In the genomic region with DNA sequence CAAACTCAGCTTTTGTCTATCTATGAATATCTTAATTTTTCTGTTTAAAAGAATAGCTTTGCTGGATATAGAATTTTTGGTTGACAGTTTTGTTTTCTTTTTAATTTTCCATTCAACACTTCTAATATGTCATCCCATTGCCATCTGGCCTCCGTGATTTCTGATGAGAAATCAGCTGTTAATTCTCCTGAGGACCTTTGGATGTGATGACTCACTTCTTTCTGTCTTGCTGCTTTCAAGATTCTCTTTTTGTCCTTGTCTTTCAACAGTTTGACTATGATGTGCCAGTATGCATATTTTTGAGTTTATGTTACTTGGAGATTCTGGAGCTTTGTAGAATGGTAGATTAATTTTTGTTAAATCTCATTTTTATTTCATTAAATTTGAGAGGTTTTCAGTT, we compare ENCODE assay signal across 16 cellular contexts. TPM values are rescaled to one million over a fixed set of nuclear protein-coding genes. Genes with fewer than 3 reads are reported as not detected.
DNase-seq lines count a peak whose midpoint lies in the region; ATAC-seq, FAIRE-seq and TF ChIP-seq lines count a peak whose summit lies in the region.
"Had no signal": no experiment of that assay in that cellular context is flagged by ENCODE, and none has a peak within 500 bp of the region (broad histone marks: within the 10 kb centered on the region; RNA-seq: fewer than 3 reads in every experiment).

No MANE protein-coding gene starts in this region.

- no peak overlapping the region for H2AFZ ChIP-seq in SK-N-SH (ENCODE audit: low read depth)

- no peak for TF ChIP-seq POLR2A in A549 (IDR thresholded peaks at IDR 0.05; ENCODE audit: low read length)

- H3K36me3 ChIP-seq in HEK293 (ENCODE audit: control insufficient read depth in 2 of 2, insufficient read depth in 1 of 2, low read length in 2 of 2) (no peaks in the 10 kb centered on the region), SK-N-SH (replicated peaks in 1 of 2; ENCODE audit: control insufficient read depth in 1 of 2, insufficient read depth in 2 of 2, low read length in 1 of 2) (peaks cover 0 to 7% of the 10 kb centered on the region in 2 experiments)
- H3K36me3 ChIP-seq: BE2C, HAP-1 had no signal

- 67% methylated on average over 1 of the region's 1 CpG for WGBS in A549 (ENCODE audit: missing lambda C conversion rate)
- 82% methylated on average over 1 of the region's 1 CpG for WGBS in SK-N-SH (ENCODE audit: low lambda C conversion rate)

- H3K79me2 ChIP-seq in SK-N-SH (ENCODE audit: insufficient read depth), result no peaks in the 10 kb centered on the region

- H3K27ac ChIP-seq in A549, result no peak overlapping the region
- H3K27ac ChIP-seq in HEK293 (ENCODE audit: extremely low read depth, low read depth, low read length), result no peak overlapping the region
- no peak overlapping the region for H3K27ac ChIP-seq in SK-N-SH (ENCODE audit: low read depth in 2 of 2, low read length in 1 of 2)
- H3K27ac ChIP-seq: C4-2B, HL-60 had no signal

- peak in 1 of 2 experiments; percentile 3 for DNase-seq in A549 (ENCODE audit: low read depth in 1 of 2, low spot score in 1 of 2)
- peak; percentile 9 for DNase-seq in choroid plexus epithelial cell (ENCODE audit: low read depth)
- DNase-seq in foreskin melanocyte, result peak; percentile 11
- DNase-seq in stimulated activated CD4-positive, alpha-beta T cell treated with anti-CD3 and anti-CD28 coated beads, Interleukin-15, amount 100 ng/mL, for 24 hours, result no peak
- no peak for DNase-seq in SK-N-SH
- DNase-seq: BE2C; CD4-positive, alpha-beta memory T cell; HFFc6 had no signal

- no peak for TF ChIP-seq EP300 in A549 (IDR thresholded peaks at IDR 0.05)
- TF ChIP-seq EP300 in SK-N-SH (IDR thresholded peaks at IDR 0.05; ENCODE audit: borderline replicate concordance in 1 of 2, low read depth in 1 of 2, low read length in 1 of 2), result no peak

- TF ChIP-seq CTCF in A549 (IDR thresholded peaks at IDR 0.05), result no peak
- no peak for TF ChIP-seq CTCF in HEK293 (tag by site-specific recombination; IDR thresholded peaks at IDR 0.05)
- no peak for TF ChIP-seq CTCF in choroid plexus epithelial cell (conservative IDR thresholded peaks at IDR 0.05; ENCODE audit: low read depth, low read length)
- no peak for TF ChIP-seq CTCF in SK-N-SH (IDR thresholded peaks at IDR 0.05)

- no peak overlapping the region for H3K4me2 ChIP-seq in A549
- no peak overlapping the region for H3K4me2 ChIP-seq in SK-N-SH

- no peak for FAIRE-seq in A549 (lab: Jason Lieb, UNC)
- FAIRE-seq: A204.1, GM18507, H1 had no signal

- CTCF ChIA-PET in A549 (lab: Yijun Ruan, JAX) (interaction anchor here (0.6 to 1.1 kb wide), 2 partner anchors 13 to 121 kb away, joined by 3 read pairs; no protein-coding TSS in a partner anchor), HEK293 (lab: Yijun Ruan, JAX) (interaction anchor here (0.6 kb wide), 1 partner anchor 144 kb away, joined by 6 read pairs; no protein-coding TSS in a partner anchor), SK-N-SH (lab: Yijun Ruan, JAX) (interaction anchor here (0.8 to 1.3 kb wide), 2 partner anchors 61 to 152 kb away, joined by 3 to 5 read pairs; no protein-coding TSS in a partner anchor)

- peaks cover 17% of the 10 kb centered on the region for H3K9me3 ChIP-seq in A549
- H3K9me3 ChIP-seq in HEK293 (ENCODE audit: control insufficient read depth, insufficient read depth, low read depth, low read length), result no peaks in the 10 kb centered on the region
- no peaks in the 10 kb centered on the region for H3K9me3 ChIP-seq in SK-N-SH
- H3K9me3 ChIP-seq: BE2C, HAP-1 had no signal

- H3K9me2 ChIP-seq in SK-N-SH, result no peaks in the 10 kb centered on the region

- no peaks in the 10 kb centered on the region for H4K20me1 ChIP-seq in SK-N-SH (ENCODE audit: insufficient read depth)

- no peaks in the 10 kb centered on the region for H3F3A ChIP-seq in SK-N-SH (replicated peaks; ENCODE audit: insufficient read depth)

- TF ChIP-seq RAD21 in A549 (conservative IDR thresholded peaks at IDR 0.05 in 1 of 2, IDR thresholded peaks at IDR 0.05 in 1 of 2) (no peak), SK-N-SH (IDR thresholded peaks at IDR 0.05; ENCODE audit: low read length) (no peak)

- no peak overlapping the region for H3K9ac ChIP-seq in SK-N-SH

- H3K27me3 ChIP-seq in SK-N-SH (ENCODE audit: insufficient read depth), result no peaks in the 10 kb centered on the region
- H3K27me3 ChIP-seq: BE2C had no signal

- H3K4me3 ChIP-seq in A549 (no peak overlapping the region), HEK293 (ENCODE audit: low read depth, low read length) (no peak overlapping the region), choroid plexus epithelial cell (ENCODE audit: low read depth, low read length) (no peak overlapping the region), SK-N-SH (ENCODE audit: low read depth in 2 of 2, low read length in 1 of 2) (no peak overlapping the region)
- H3K4me3 ChIP-seq: HAP-1 had no signal

- POLR2A ChIA-PET in A549 (lab: Yijun Ruan, JAX) (no interaction called here), HEK293 (lab: Yijun Ruan, JAX) (no interaction called here), SK-N-SH (lab: Yijun Ruan, JAX) (no interaction called here)

- H3K4me1 ChIP-seq in A549 (no peaks in the 10 kb centered on the region), HEK293 (ENCODE audit: control insufficient read depth, insufficient read depth, low read length) (no peaks in the 10 kb centered on the region), SK-N-SH (ENCODE audit: control insufficient read depth in 1 of 2, insufficient read depth in 2 of 2, low read depth in 1 of 2, low read length in 1 of 2) (no peaks in the 10 kb centered on the region)
- H3K4me1 ChIP-seq: BE2C, HAP-1 had no signal

- ATAC-seq in A549 (no peak), GM18519 (IDR thresholded peaks at IDR 0.05; ENCODE audit: low FRiP score, unreplicated experiment) (no peak)

TF ChIP-seq in A549, 52 proteins besides CTCF, POLR2A, EP300 and RAD21:
- TF ChIP-seq ZC3H11A (IDR thresholded peaks at IDR 0.05) (no peak), FOSL2 (IDR thresholded peaks at IDR 0.05) (no peak), FOSL2 (CRISPR knock-in tag; IDR thresholded peaks at IDR 0.05) (peak; percentile 56)

TF ChIP-seq in HEK293, 187 proteins besides CTCF, POLR2A, EP300 and RAD21:
- TF ChIP-seq SP3 (tag by site-specific recombination; IDR thresholded peaks at IDR 0.05), result no peak
- TF ChIP-seq ZNF658 (tag by site-specific recombination; IDR thresholded peaks at IDR 0.05), result no peak
- TF ChIP-seq SETDB1 (IDR thresholded peaks at IDR 0.05; ENCODE audit: insufficient read length, low read length), result peak; percentile 89
- TF ChIP-seq ZFP3 (tag by site-specific recombination; IDR thresholded peaks at IDR 0.05; ENCODE audit: low read depth), result no peak

TF ChIP-seq in SK-N-SH, 30 proteins besides CTCF, POLR2A, EP300 and RAD21 (continues in another document):
- TF ChIP-seq, protein P1, sequence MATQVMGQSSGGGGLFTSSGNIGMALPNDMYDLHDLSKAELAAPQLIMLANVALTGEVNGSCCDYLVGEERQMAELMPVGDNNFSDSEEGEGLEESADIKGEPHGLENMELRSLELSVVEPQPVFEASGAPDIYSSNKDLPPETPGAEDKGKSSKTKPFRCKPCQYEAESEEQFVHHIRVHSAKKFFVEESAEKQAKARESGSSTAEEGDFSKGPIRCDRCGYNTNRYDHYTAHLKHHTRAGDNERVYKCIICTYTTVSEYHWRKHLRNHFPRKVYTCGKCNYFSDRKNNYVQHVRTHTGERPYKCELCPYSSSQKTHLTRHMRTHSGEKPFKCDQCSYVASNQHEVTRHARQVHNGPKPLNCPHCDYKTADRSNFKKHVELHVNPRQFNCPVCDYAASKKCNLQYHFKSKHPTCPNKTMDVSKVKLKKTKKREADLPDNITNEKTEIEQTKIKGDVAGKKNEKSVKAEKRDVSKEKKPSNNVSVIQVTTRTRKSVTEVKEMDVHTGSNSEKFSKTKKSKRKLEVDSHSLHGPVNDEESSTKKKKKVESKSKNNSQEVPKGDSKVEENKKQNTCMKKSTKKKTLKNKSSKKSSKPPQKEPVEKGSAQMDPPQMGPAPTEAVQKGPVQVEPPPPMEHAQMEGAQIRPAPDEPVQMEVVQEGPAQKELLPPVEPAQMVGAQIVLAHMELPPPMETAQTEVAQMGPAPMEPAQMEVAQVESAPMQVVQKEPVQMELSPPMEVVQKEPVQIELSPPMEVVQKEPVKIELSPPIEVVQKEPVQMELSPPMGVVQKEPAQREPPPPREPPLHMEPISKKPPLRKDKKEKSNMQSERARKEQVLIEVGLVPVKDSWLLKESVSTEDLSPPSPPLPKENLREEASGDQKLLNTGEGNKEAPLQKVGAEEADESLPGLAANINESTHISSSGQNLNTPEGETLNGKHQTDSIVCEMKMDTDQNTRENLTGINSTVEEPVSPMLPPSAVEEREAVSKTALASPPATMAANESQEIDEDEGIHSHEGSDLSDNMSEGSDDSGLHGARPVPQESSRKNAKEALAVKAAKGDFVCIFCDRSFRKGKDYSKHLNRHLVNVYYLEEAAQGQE (IDR thresholded peaks at IDR 0.05; ENCODE audit: low read depth, low read length), result no peak
- no peak for TF ChIP-seq TCF12 (IDR thresholded peaks at IDR 0.05)
- no peak for TF ChIP-seq FOXM1 (IDR thresholded peaks at IDR 0.05; ENCODE audit: low read depth)
- TF ChIP-seq USF1 (IDR thresholded peaks at IDR 0.05; ENCODE audit: borderline replicate concordance, low read depth), result no peak
- no peak for TF ChIP-seq TAF1 (IDR thresholded peaks at IDR 0.05; ENCODE audit: borderline replicate concordance, low read depth, low read length)

RNA-seq across cellular contexts. Expression of gene ZNF518A, which starts 38.4 kb away (rescaled TPM):
- polyA plus RNA-seq in A549 (2011; rRNA removed) (21.7 and 28.9 TPM in 2 replicates), A549 (2017; fragmentation: RNase III; extraction: RNeasy Plus Mini Kit Qiagen cat#74134 plus additional on column Dnase treatment) (7.3 to 8.7 TPM (median 8.5 TPM) in 3 replicates), SK-N-SH (2012; rRNA removed) (1.7 and 2.4 TPM in 2 replicates)
- polyA plus RNA-seq in A549 (2012; cell fraction: cytosol; rRNA removed), result 2.6 and 3.2 TPM in 2 replicates
- 3.0 and 4.4 TPM in 2 replicates for polyA plus RNA-seq in A549 (2012; cell fraction: nucleus; rRNA removed)
- 23.3 and 26.3 TPM in 2 replicates for polyA minus RNA-seq in A549 (2011; rRNA and poly(A)+ RNA removed)
- polyA plus RNA-seq in SK-N-SH (2012; cell fraction: cytosol; rRNA removed), result 1.8 and 2.9 TPM in 2 replicates
- 5.3 and 11.1 TPM in 2 replicates for polyA plus RNA-seq in SK-N-SH (2012; cell fraction: nucleus; rRNA removed)

Comparison
In these comparisons a context has a peak if more than half of its experiments do, and no peak if none do; other contexts are left out.
1. DNase-seq: peak in choroid plexus epithelial cell (single experiment) and foreskin melanocyte (single experiment); none in stimulated activated CD4-positive, alpha-beta T cell treated with anti-CD3 and anti-CD28 coated beads, Interleukin-15, amount 100 ng/mL, for 24 hours (single experiment) and SK-N-SH (single experiment).